In the genomic region with DNA sequence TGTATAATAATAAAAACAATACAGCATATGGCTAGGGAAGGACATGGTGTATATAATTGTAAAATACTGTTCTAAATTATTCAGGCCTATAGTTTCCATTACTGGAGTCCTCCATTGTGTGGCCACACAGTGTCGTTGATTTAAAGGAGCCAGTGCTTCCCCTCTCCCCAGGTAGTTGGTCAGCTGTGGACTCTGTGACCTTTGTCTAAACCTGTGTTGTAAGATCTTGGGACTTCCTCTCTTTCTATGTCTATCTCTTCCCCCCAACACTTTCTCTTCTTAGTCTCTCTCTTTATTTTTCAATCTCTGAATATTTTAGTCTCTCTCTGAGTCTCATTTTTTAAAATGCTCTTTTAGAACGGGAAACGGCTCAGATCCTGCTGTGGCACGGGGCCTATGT, we compare ENCODE assay signal across 20 cellular contexts. TPM values are rescaled to one million over a fixed set of nuclear protein-coding genes. Genes with fewer than 3 reads are reported as not detected.
"Had no signal": no experiment of that assay in that cellular context is flagged by ENCODE, and none has a peak within 500 bp of the region (broad histone marks: within the 10 kb centered on the region; RNA-seq: fewer than 3 reads in every experiment).

No MANE protein-coding gene starts in this region.

- H3K9me3 Mint-ChIP-seq: activated T-helper 17 cell treated with anti-CD3 and anti-CD28 coated beads, Interleukin-2, amount 50 U/mL, for 72 hours; mesothelial cell of epicardium had no signal

- H3K27me3 ChIP-seq: heart right ventricle, ovary, spleen had no signal

- H3K9me3 ChIP-seq: heart right ventricle, ovary, spleen had no signal

- FAIRE-seq: frontal cortex, urothelium cell line had no signal

- H3K4me1 Mint-ChIP-seq: activated T-helper 17 cell treated with anti-CD3 and anti-CD28 coated beads, Interleukin-2, amount 50 U/mL, for 72 hours had no signal

- H3K4me3 Mint-ChIP-seq: activated T-helper 17 cell treated with anti-CD3 and anti-CD28 coated beads, Interleukin-2, amount 50 U/mL, for 72 hours; mesothelial cell of epicardium had no signal

- ATAC-seq: activated T-helper 17 cell treated with anti-CD3 and anti-CD28 coated beads, Interleukin-2, amount 50 U/mL, for 72 hours; heart right ventricle; left cardiac atrium; sciatic nerve had no signal

- DNase-seq: activated CD4-positive, CD25-positive, alpha-beta regulatory T cell treated with anti-CD3 and anti-CD28 coated beads, Interleukin-2, amount 50 U/mL, for 72 hours; activated naive CD4-positive, alpha-beta T cell treated with Interleukin-2 at 50 U/mL for 16 hours; aorta; heart right ventricle; left cardiac atrium; ovary; spleen; T-helper 9 cell had no signal

- H3K36me3 ChIP-seq: ovary had no signal

- H3K27ac ChIP-seq: heart right ventricle, ovary had no signal

- H3K4me1 ChIP-seq: heart right ventricle had no signal

- H3K27me3 Mint-ChIP-seq: activated T-helper 17 cell treated with anti-CD3 and anti-CD28 coated beads, Interleukin-2, amount 50 U/mL, for 72 hours had no signal

- H3K27ac Mint-ChIP-seq: mesothelial cell of epicardium had no signal

- H3K4me3 ChIP-seq: heart right ventricle, lung, ovary, spleen had no signal

RNA-seq across cellular contexts. Expression of a gene that starts 37.7 kb away (rescaled TPM):
- total RNA-seq: activated CD8-positive, alpha-beta memory T cell treated with anti-CD3 and anti-CD28 coated beads for 36 hours; activated T-helper 17 cell treated with anti-CD3 and anti-CD28 coated beads, Interleukin-2, amount 50 U/mL, for 72 hours; chondrocyte; dermis microvascular lymphatic vessel endothelial cell; epithelial cell of proximal tubule; frontal cortex; left cardiac atrium; mesothelial cell of epicardium; pulmonary artery endothelial cell had no signal
- polyA plus RNA-seq: heart right ventricle, neural cell had no signal
